In the genomic region with DNA sequence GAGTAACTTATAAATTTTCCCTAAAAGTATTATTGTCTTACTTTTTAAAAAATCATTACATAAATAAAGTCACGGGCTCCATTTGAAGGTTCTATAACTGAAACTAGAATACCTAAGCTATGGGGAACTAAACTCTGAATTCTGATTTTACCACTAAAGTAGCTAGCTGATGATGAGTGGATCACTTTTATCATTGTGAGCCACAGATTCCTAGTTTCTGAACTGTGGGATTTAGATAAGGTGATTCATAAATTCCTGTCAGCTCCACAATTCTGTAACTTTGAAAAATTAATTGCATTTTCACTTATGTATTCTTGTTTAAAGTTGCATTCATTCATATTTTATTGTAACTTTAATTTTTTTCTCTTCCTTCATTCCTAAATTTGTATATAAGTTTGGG, we compare ENCODE assay signal across 22 cellular contexts.
"Had no signal": no experiment of that assay in that cellular context is flagged by ENCODE, and none has a peak within 500 bp of the region (broad histone marks: within the 10 kb centered on the region; RNA-seq: fewer than 3 reads in every experiment).

No MANE protein-coding gene starts in this region.

- H3K36me3 Mint-ChIP-seq: IgD-negative memory B cell had no signal

- H3K27ac Mint-ChIP-seq: IgD-negative memory B cell had no signal

- H3K4me3 Mint-ChIP-seq: IgD-negative memory B cell had no signal

- DNase-seq: Kasumi-1, MM.1S, NCI-H1092 treated with DMSO at 0.1 percent for 48 hours, NCI-H1417, NCI-H1436 treated with DMSO at 0.1 percent for 48 hours, NCI-H1694, NCI-H1930, NCI-H2081, NCI-H2107, NCI-H2227 treated with DMSO at 0.1 percent for 48 hours, NCI-H446, NCI-H510A, NCI-H524 treated with DMSO at 0.1 percent for 48 hours, NCI-H69, NCI-H774, SHP77 treated with DMSO at 0.1 percent for 48 hours, SJCRH30 had no signal

- ATAC-seq: K562, Right ventricle myocardium inferior, SK-N-SH treated with all-trans-retinoic acid at 6 μM for 48 hours had no signal

- H3K4me3 ChIP-seq: K562, SJCRH30 had no signal

- H3K4me1 Mint-ChIP-seq: IgD-negative memory B cell had no signal

- H3K9me3 ChIP-seq: SJCRH30 had no signal

- H3K9ac ChIP-seq: KMS-11 had no signal

- H3K36me3 ChIP-seq: SJCRH30 had no signal

- H3K4me1 ChIP-seq: SJCRH30 had no signal

- H3K27ac ChIP-seq: KMS-11, SJCRH30 had no signal

- H3K27me3 Mint-ChIP-seq: IgD-negative memory B cell had no signal

- H3K27me3 ChIP-seq: SJCRH30 had no signal
